1 cellular context compared by ENCODE assay signal in the genomic region with DNA sequence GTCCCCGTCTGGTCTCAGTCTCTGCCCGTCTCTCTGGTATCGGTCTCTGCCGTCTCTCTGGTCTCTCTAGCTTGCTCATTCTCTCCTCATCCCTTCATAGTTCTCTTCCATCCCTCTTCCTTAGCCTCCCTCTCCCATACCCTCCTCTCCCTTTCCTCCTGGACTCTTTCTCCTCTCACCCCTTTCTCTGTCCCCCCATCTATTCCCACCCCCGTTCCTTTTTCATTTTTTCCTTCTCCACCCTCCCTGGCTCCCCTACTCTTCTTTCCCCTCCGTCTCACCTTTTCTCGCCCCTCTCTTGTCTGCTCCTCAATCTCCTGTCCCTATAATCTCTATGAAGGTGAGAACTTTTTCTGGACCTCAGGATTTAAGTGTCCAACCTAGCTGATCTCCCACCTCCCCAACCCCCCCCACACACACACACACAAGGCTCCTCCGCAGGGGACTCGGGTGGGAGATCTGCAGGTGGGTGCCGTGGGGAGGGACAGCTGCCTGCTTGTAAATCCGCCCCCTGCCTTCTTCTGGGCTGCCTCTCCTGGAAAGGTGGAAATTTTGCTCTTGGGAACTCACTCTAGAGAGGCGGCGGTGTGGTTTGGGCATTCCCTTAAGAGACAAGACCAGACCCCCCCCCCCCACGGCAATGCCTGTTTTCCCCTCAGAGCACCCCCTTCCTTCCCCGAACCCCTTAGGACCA.
TF ChIP-seq lines count a peak whose summit lies in the region.

No MANE protein-coding gene starts in this region.

TF ChIP-seq in HEK293, 187 proteins besides CTCF, POLR2A, EP300 and RAD21 (continued from another document and continues in another):
- TF ChIP-seq, protein P1, sequence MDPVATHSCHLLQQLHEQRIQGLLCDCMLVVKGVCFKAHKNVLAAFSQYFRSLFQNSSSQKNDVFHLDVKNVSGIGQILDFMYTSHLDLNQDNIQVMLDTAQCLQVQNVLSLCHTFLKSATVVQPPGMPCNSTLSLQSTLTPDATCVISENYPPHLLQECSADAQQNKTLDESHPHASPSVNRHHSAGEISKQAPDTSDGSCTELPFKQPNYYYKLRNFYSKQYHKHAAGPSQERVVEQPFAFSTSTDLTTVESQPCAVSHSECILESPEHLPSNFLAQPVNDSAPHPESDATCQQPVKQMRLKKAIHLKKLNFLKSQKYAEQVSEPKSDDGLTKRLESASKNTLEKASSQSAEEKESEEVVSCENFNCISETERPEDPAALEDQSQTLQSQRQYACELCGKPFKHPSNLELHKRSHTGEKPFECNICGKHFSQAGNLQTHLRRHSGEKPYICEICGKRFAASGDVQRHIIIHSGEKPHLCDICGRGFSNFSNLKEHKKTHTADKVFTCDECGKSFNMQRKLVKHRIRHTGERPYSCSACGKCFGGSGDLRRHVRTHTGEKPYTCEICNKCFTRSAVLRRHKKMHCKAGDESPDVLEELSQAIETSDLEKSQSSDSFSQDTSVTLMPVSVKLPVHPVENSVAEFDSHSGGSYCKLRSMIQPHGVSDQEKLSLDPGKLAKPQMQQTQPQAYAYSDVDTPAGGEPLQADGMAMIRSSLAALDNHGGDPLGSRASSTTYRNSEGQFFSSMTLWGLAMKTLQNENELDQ (tag by site-specific recombination; IDR thresholded peaks at IDR 0.05; ENCODE audit: low read depth), result no peak
- no peak for TF ChIP-seq ZNF670 (tag by site-specific recombination; IDR thresholded peaks at IDR 0.05; ENCODE audit: low read depth)
- TF ChIP-seq, protein P2, sequence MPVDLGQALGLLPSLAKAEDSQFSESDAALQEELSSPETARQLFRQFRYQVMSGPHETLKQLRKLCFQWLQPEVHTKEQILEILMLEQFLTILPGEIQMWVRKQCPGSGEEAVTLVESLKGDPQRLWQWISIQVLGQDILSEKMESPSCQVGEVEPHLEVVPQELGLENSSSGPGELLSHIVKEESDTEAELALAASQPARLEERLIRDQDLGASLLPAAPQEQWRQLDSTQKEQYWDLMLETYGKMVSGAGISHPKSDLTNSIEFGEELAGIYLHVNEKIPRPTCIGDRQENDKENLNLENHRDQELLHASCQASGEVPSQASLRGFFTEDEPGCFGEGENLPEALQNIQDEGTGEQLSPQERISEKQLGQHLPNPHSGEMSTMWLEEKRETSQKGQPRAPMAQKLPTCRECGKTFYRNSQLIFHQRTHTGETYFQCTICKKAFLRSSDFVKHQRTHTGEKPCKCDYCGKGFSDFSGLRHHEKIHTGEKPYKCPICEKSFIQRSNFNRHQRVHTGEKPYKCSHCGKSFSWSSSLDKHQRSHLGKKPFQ (tag by site-specific recombination; IDR thresholded peaks at IDR 0.05), result 0 out of 2 replicates have a peak, but pooled peaks have one; percentile 65
- TF ChIP-seq ZFP41 (tag by site-specific recombination; IDR thresholded peaks at IDR 0.05; ENCODE audit: borderline replicate concordance), result no peak
- no peak for TF ChIP-seq ZBTB6 (tag by site-specific recombination; IDR thresholded peaks at IDR 0.05)
- TF ChIP-seq ZNF362 (tag by site-specific recombination; IDR thresholded peaks at IDR 0.05), result no peak
- peak; percentile 80 for TF ChIP-seq EGR2 (tag by site-specific recombination; IDR thresholded peaks at IDR 0.05; ENCODE audit: low read depth)
- no peak for TF ChIP-seq ZNF558 (tag by site-specific recombination; IDR thresholded peaks at IDR 0.05)
- TF ChIP-seq ZNF76 (tag by site-specific recombination; IDR thresholded peaks at IDR 0.05; ENCODE audit: borderline replicate concordance, low read depth), result peak; percentile 30; the same call in 1 of the 2 replicates
- TF ChIP-seq ZNF37A (tag by site-specific recombination; IDR thresholded peaks at IDR 0.05), result no peak
- TF ChIP-seq, protein P3, sequence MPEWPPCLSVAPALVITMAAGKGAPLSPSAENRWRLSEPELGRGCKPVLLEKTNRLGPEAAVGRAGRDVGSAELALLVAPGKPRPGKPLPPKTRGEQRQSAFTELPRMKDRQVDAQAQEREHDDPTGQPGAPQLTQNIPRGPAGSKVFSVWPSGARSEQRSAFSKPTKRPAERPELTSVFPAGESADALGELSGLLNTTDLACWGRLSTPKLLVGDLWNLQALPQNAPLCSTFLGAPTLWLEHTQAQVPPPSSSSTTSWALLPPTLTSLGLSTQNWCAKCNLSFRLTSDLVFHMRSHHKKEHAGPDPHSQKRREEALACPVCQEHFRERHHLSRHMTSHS (tag by site-specific recombination; IDR thresholded peaks at IDR 0.05), result no peak
- TF ChIP-seq ZBTB10 (tag by site-specific recombination; IDR thresholded peaks at IDR 0.05), result no peak
- no peak for TF ChIP-seq ZNF610 (tag by site-specific recombination; IDR thresholded peaks at IDR 0.05; ENCODE audit: borderline replicate concordance)
- TF ChIP-seq HOXA7 (CRISPR knock-in tag; IDR thresholded peaks at IDR 0.05; ENCODE audit: borderline replicate concordance), result no peak
- no peak for TF ChIP-seq ZNF174 (tag by site-specific recombination; IDR thresholded peaks at IDR 0.05)
- no peak for TF ChIP-seq ZNF155 (tag by site-specific recombination; IDR thresholded peaks at IDR 0.05)
- no peak for TF ChIP-seq ZNF549 (tag by site-specific recombination; IDR thresholded peaks at IDR 0.05)
- TF ChIP-seq ZNF398 (tag by site-specific recombination; IDR thresholded peaks at IDR 0.05), result peak; percentile 87
- no peak; the same call in 1 of the 2 replicates for TF ChIP-seq ZNF157 (tag by site-specific recombination; IDR thresholded peaks at IDR 0.05)
- TF ChIP-seq, protein P4, sequence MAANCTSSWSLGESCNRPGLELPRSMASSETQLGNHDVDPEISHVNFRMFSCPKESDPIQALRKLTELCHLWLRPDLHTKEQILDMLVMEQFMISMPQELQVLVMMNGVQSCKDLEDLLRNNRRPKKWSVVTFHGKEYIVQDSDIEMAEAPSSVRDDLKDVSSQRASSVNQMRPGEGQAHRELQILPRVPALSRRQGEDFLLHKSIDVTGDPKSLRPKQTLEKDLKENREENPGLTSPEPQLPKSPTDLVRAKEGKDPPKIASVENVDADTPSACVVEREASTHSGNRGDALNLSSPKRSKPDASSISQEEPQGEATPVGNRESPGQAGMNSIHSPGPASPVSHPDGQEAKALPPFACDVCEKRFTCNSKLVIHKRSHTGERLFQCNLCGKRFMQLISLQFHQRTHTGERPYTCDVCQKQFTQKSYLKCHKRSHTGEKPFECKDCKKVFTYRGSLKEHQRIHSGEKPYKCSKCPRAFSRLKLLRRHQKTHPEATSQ (tag by site-specific recombination; IDR thresholded peaks at IDR 0.05), result no peak
- no peak for TF ChIP-seq KLF16 (tag by site-specific recombination; IDR thresholded peaks at IDR 0.05)
- no peak for TF ChIP-seq ZNF335 (tag by site-specific recombination; conservative IDR thresholded peaks at IDR 0.05)
- TF ChIP-seq ZSCAN16 (tag by site-specific recombination; IDR thresholded peaks at IDR 0.05), result no peak
- TF ChIP-seq ZNF292 (tag by site-specific recombination; IDR thresholded peaks at IDR 0.05; ENCODE audit: borderline replicate concordance, low read depth), result 0 out of 2 replicates have a peak, but pooled peaks have one; percentile 7
- TF ChIP-seq, protein P5, sequence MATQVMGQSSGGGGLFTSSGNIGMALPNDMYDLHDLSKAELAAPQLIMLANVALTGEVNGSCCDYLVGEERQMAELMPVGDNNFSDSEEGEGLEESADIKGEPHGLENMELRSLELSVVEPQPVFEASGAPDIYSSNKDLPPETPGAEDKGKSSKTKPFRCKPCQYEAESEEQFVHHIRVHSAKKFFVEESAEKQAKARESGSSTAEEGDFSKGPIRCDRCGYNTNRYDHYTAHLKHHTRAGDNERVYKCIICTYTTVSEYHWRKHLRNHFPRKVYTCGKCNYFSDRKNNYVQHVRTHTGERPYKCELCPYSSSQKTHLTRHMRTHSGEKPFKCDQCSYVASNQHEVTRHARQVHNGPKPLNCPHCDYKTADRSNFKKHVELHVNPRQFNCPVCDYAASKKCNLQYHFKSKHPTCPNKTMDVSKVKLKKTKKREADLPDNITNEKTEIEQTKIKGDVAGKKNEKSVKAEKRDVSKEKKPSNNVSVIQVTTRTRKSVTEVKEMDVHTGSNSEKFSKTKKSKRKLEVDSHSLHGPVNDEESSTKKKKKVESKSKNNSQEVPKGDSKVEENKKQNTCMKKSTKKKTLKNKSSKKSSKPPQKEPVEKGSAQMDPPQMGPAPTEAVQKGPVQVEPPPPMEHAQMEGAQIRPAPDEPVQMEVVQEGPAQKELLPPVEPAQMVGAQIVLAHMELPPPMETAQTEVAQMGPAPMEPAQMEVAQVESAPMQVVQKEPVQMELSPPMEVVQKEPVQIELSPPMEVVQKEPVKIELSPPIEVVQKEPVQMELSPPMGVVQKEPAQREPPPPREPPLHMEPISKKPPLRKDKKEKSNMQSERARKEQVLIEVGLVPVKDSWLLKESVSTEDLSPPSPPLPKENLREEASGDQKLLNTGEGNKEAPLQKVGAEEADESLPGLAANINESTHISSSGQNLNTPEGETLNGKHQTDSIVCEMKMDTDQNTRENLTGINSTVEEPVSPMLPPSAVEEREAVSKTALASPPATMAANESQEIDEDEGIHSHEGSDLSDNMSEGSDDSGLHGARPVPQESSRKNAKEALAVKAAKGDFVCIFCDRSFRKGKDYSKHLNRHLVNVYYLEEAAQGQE (tag by site-specific recombination; IDR thresholded peaks at IDR 0.05), result no peak
- TF ChIP-seq ZNF112 (tag by site-specific recombination; IDR thresholded peaks at IDR 0.05), result no peak
- no peak for TF ChIP-seq BCL11B (tag by site-specific recombination; IDR thresholded peaks at IDR 0.05; ENCODE audit: low read depth)
- TF ChIP-seq GLI4 (tag by site-specific recombination; IDR thresholded peaks at IDR 0.05), result peak; percentile 65; the same call in 1 of the 2 replicates
- no peak for TF ChIP-seq ZNF530 (tag by site-specific recombination; IDR thresholded peaks at IDR 0.05; ENCODE audit: low read depth)
- no peak for TF ChIP-seq ZNF837 (tag by site-specific recombination; IDR thresholded peaks at IDR 0.05)
- TF ChIP-seq ZBTB17 (tag by site-specific recombination; IDR thresholded peaks at IDR 0.05), result peak; percentile 81
- TF ChIP-seq ZNF623 (tag by site-specific recombination; IDR thresholded peaks at IDR 0.05), result no peak
- no peak for TF ChIP-seq HOXD13 (CRISPR knock-in tag; IDR thresholded peaks at IDR 0.05; ENCODE audit: borderline replicate concordance)
- TF ChIP-seq ZNF221 (tag by site-specific recombination; IDR thresholded peaks at IDR 0.05; ENCODE audit: borderline replicate concordance), result no peak
- no peak for TF ChIP-seq ZBTB8A (tag by site-specific recombination; IDR thresholded peaks at IDR 0.05)
- no peak for TF ChIP-seq ZNF138 (tag by site-specific recombination; IDR thresholded peaks at IDR 0.05; ENCODE audit: borderline replicate concordance)
- no peak for TF ChIP-seq ZNF416 (tag by site-specific recombination; IDR thresholded peaks at IDR 0.05)
- no peak for TF ChIP-seq ZNF585B (tag by site-specific recombination; IDR thresholded peaks at IDR 0.05)
- no peak for TF ChIP-seq ZNF707 (tag by site-specific recombination; IDR thresholded peaks at IDR 0.05)
- no peak for TF ChIP-seq ZNF423 (tag by site-specific recombination; IDR thresholded peaks at IDR 0.05)
